ENCODE assay signal across 10 cellular contexts in the genomic region with DNA sequence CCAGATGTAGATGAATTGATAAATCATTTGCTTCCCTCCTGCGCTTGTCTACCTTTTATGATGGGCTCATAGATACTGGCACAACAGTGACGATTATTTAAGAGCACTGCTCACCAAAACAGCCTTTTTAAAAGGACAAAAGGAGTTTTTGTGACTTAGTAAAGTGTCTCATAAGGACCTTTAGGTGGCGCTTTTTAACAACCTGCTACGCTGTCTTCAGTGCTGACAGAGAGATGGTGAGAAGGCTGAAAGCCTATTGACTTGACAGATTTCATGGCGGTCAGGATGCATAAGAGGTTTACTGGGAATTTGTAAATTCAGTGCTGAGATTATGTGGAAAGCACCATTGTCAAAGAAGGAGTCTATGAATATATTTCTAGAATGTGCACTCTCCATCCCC.
DNase-seq lines count a peak whose midpoint lies in the region; ATAC-seq, FAIRE-seq and TF ChIP-seq lines count a peak whose summit lies in the region.
"Had no signal": no experiment of that assay in that cellular context is flagged by ENCODE, and none has a peak within 500 bp of the region (broad histone marks: within the 10 kb centered on the region; RNA-seq: fewer than 3 reads in every experiment).

No MANE protein-coding gene starts in this region.

- no CpG with 5 or more reads among the region's 5 CpGs for WGBS in IMR-90 (ENCODE audit: extremely low coverage in 2 of 2, insufficient read length in 1 of 2), 2 experiments
- 0% methylated on average over 5 of the region's 5 CpGs for WGBS in HepG2 (ENCODE audit: low lambda C conversion rate)

- no peak overlapping the region for H2AK5ac ChIP-seq in IMR-90 (ENCODE audit: low read depth, low read length)

- no peak overlapping the region for H2BK15ac ChIP-seq in IMR-90 (ENCODE audit: low read depth, low read length)

- DNase-seq in Daoy (ENCODE audit: low read depth) (peak; percentile 43), IMR-90 (peak; percentile 28), SK-N-DZ (ENCODE audit: low spot score) (peak; percentile 42), HepG2 (ENCODE audit: low spot score) (peak; percentile 29), hippocampal formation (lab: John Stamatoyannopoulos, UW) (no peak), cerebellum (ENCODE audit: low spot score) (no peak)
- DNase-seq in naive thymus-derived CD4-positive, alpha-beta T cell, result no peak
- DNase-seq: kidney glomerular epithelial cell had no signal

- no peak overlapping the region for H3K4me3 Mint-ChIP-seq in naive thymus-derived CD4-positive, alpha-beta T cell
- H3K4me3 Mint-ChIP-seq: IgD-negative memory B cell had no signal

- H4K5ac ChIP-seq in IMR-90 (ENCODE audit: low read depth, low read length), result no peak overlapping the region

- BruUV-seq in IMR-90 (replicated peaks; lab: Mats Ljungman, UMichigan) (no TSS peak), HepG2 (replicated peaks; lab: Mats Ljungman, UMichigan) (no TSS peak)

- no peaks in the 10 kb centered on the region for H3K4me1 Mint-ChIP-seq in naive thymus-derived CD4-positive, alpha-beta T cell
- H3K4me1 Mint-ChIP-seq: IgD-negative memory B cell had no signal

- H3K23ac ChIP-seq in IMR-90 (ENCODE audit: low read depth, low read length), result no peak overlapping the region

- no peak overlapping the region for H3K14ac ChIP-seq in IMR-90 (replicated peaks; ENCODE audit: low read depth, low read length)

- H3K4me2 ChIP-seq in IMR-90 (ENCODE audit: low read depth, low read length) (no peak overlapping the region), HepG2 (ENCODE audit: low read depth, low read length) (no peak overlapping the region)

- no peak overlapping the region for H3K56ac ChIP-seq in IMR-90 (ENCODE audit: extremely low read depth, insufficient read depth, low read length)

- H3K4me3 ChIP-seq in IMR-90 (ENCODE audit: insufficient read depth, low read depth, low read length) (no peak overlapping the region), HepG2 (replicated peaks in 1 of 3; ENCODE audit: insufficient read depth in 1 of 3, low read depth in 2 of 3, low read length in 3 of 3) (no peak overlapping the region)
- H3K4me3 ChIP-seq in naive thymus-derived CD4-positive, alpha-beta T cell (ENCODE audit: low read length), result no peak overlapping the region

- H3K79me2 ChIP-seq in HepG2 (ENCODE audit: insufficient read depth, low read length), result no peaks in the 10 kb centered on the region

- H3K36me3 ChIP-seq in IMR-90 (ENCODE audit: control insufficient read depth, insufficient read depth, low read length), result no peaks in the 10 kb centered on the region
- no peaks in the 10 kb centered on the region for H3K36me3 ChIP-seq in HepG2 (replicated peaks in 1 of 2; ENCODE audit: control insufficient read depth in 1 of 2, insufficient read depth in 2 of 2, low read length in 2 of 2)
- no peaks in the 10 kb centered on the region for H3K36me3 ChIP-seq in naive thymus-derived CD4-positive, alpha-beta T cell (ENCODE audit: control insufficient read depth in 2 of 3, insufficient read depth in 3 of 3, low read length in 3 of 3)

- H3K27ac Mint-ChIP-seq in naive thymus-derived CD4-positive, alpha-beta T cell, result no peak overlapping the region
- H3K27ac Mint-ChIP-seq: IgD-negative memory B cell had no signal

- H3K27ac ChIP-seq in IMR-90 (ENCODE audit: insufficient read depth, low read length) (no peak overlapping the region), HepG2 (ENCODE audit: extremely low read length, insufficient read depth, low read length) (no peak overlapping the region)
- H3K27ac ChIP-seq in naive thymus-derived CD4-positive, alpha-beta T cell (ENCODE audit: low read depth, low read length), result no peak overlapping the region

- peaks cover 1% of the 10 kb centered on the region; the same call in 1 of the 2 replicates for H3K27me3 ChIP-seq in IMR-90 (ENCODE audit: control insufficient read depth, insufficient read depth, low read length)
- H3K27me3 ChIP-seq in HepG2 (ENCODE audit: control insufficient read depth in 1 of 2, insufficient read depth in 2 of 2, low read length in 2 of 2), result peaks cover 0 to 5% of the 10 kb centered on the region in 2 experiments; a peak in 1 of 5 replicates
- no peaks in the 10 kb centered on the region for H3K27me3 ChIP-seq in naive thymus-derived CD4-positive, alpha-beta T cell (ENCODE audit: control insufficient read depth in 2 of 2, insufficient read depth in 2 of 2, low read length in 2 of 2)

- H4K8ac ChIP-seq in IMR-90 (ENCODE audit: low read depth in 2 of 2, low read length in 2 of 2), result no peak overlapping the region

- no peaks in the 10 kb centered on the region for H3K27me3 Mint-ChIP-seq in naive thymus-derived CD4-positive, alpha-beta T cell
- H3K27me3 Mint-ChIP-seq: IgD-negative memory B cell had no signal

- H3K4me1 ChIP-seq in IMR-90 (ENCODE audit: control insufficient read depth, insufficient read depth, low read length) (no peaks in the 10 kb centered on the region), HepG2 (ENCODE audit: insufficient read depth, low read length) (no peaks in the 10 kb centered on the region)
- H3K4me1 ChIP-seq in naive thymus-derived CD4-positive, alpha-beta T cell (ENCODE audit: control insufficient read depth in 2 of 2, insufficient read depth in 2 of 2, low read length in 2 of 2), result no peaks in the 10 kb centered on the region

- TF ChIP-seq POLR2A in IMR-90 (IDR thresholded peaks at IDR 0.05; ENCODE audit: low read depth, low read length) (no peak), HepG2 (IDR thresholded peaks at IDR 0.05; ENCODE audit: insufficient read depth in 1 of 2, low read depth in 2 of 2, low read length in 2 of 2) (no peak)

- intact Hi-C loops in IMR-90 (cut with micrococcal nuclease) (loop anchor here (10.0 kb wide), 1 partner anchor 165 kb away; no protein-coding TSS in a partner anchor), HepG2 (cut with micrococcal nuclease; ENCODE audit: unreplicated experiment) (loop anchor here (10.0 kb wide), 1 partner anchor 165 kb away; no protein-coding TSS in a partner anchor)
- intact Hi-C loops in naive thymus-derived CD4-positive, alpha-beta T cell (cut with micrococcal nuclease), result no loop called here

- CTCF ChIA-PET in IMR-90 (lab: Yijun Ruan, JAX), result no interaction called here
- CTCF ChIA-PET in HepG2 (lab: Yijun Ruan, JAX; ENCODE audit: low intra/inter-chr PET ratio, low total read pairs), result no interaction called here
- CTCF ChIA-PET in naive thymus-derived CD4-positive, alpha-beta T cell (lab: Charles Lee), result no interaction called here

- H3K9me3 ChIP-seq in IMR-90 (ENCODE audit: control insufficient read depth, insufficient read depth, low read length) (no peaks in the 10 kb centered on the region), HepG2 (ENCODE audit: low read length) (no peaks in the 10 kb centered on the region)
- no peaks in the 10 kb centered on the region for H3K9me3 ChIP-seq in naive thymus-derived CD4-positive, alpha-beta T cell (ENCODE audit: control insufficient read depth in 2 of 3, low read length in 3 of 3)

- POLR2A ChIA-PET in IMR-90 (lab: Charles Lee; ENCODE audit: unreplicated experiment) (no interaction called here), HepG2 (lab: Yijun Ruan, JAX) (no interaction called here)
- POLR2A ChIA-PET in naive thymus-derived CD4-positive, alpha-beta T cell (lab: Charles Lee), result no interaction called here

- TF ChIP-seq EP300 in HepG2 (IDR thresholded peaks at IDR 0.05; ENCODE audit: low read depth in 2 of 2, low read length in 2 of 2) (no peak), HepG2 (CRISPR knock-in tag; IDR thresholded peaks at IDR 0.05; ENCODE audit: borderline replicate concordance) (no peak)

- H4K91ac ChIP-seq in IMR-90 (ENCODE audit: insufficient read depth, low read depth, low read length), result no peak overlapping the region

- no peak overlapping the region for H3K4ac ChIP-seq in IMR-90 (ENCODE audit: low read depth, low read length)

- H2BK5ac ChIP-seq in IMR-90 (ENCODE audit: low read depth, low read length, poor library complexity, severe bottlenecking), result no peak overlapping the region

- no peaks in the 10 kb centered on the region for H3K79me1 ChIP-seq in IMR-90 (ENCODE audit: low read depth in 1 of 2, low read length in 2 of 2)

- dilution Hi-C loops in IMR-90 (cut with HindIII; ENCODE audit: low sequenced_read_pairs, unreplicated experiment), result no loop called here

- H2BK20ac ChIP-seq in IMR-90 (ENCODE audit: low read depth, low read length), result no peak overlapping the region

- no peak overlapping the region for H2AK9ac ChIP-seq in IMR-90 (replicated peaks; ENCODE audit: low read depth, low read length, poor library complexity)

- TF ChIP-seq RAD21 in IMR-90 (IDR thresholded peaks at IDR 0.05; ENCODE audit: low read length) (peak; percentile 51), HepG2 (CRISPR knock-in tag; IDR thresholded peaks at IDR 0.05) (no peak)

- TF ChIP-seq CTCF in IMR-90 (conservative IDR thresholded peaks at IDR 0.05; ENCODE audit: low read depth, low read length) (peak; percentile 43), HepG2 (CRISPR knock-in tag; IDR thresholded peaks at IDR 0.05) (peak; percentile 50)

- in situ Hi-C loops in IMR-90 (cut with MboI; ENCODE audit: low sequenced_read_pairs), result no loop called here
- in situ Hi-C loops in HepG2 (cut with HindIII; ENCODE audit: extremely low pct_ligation_motif_present, low pct_unique_long_range_greater_than_20kb), result no loop called here

- peak; percentile 26 for FAIRE-seq in HepG2 (lab: Jason Lieb, UNC)

- H2AFZ ChIP-seq in IMR-90 (replicated peaks; ENCODE audit: low read length, poor library complexity) (no peak overlapping the region), HepG2 (ENCODE audit: low read length) (no peak overlapping the region)

- H3K9ac ChIP-seq in IMR-90 (ENCODE audit: low read depth, low read length), result no peak overlapping the region
- no peak overlapping the region for H3K9ac ChIP-seq in HepG2 (ENCODE audit: insufficient read depth, low read depth, low read length)

- peak; percentile 49; the same call in 1 of the 2 replicates for ATAC-seq in IMR-90 (ENCODE audit: low read depth)
- ATAC-seq in HepG2, result peak; percentile 65
- no peak for ATAC-seq in naive thymus-derived CD4-positive, alpha-beta T cell
- no peak for ATAC-seq in GM19397 (IDR thresholded peaks at IDR 0.05; ENCODE audit: unreplicated experiment)

- H3K36me3 Mint-ChIP-seq in naive thymus-derived CD4-positive, alpha-beta T cell, result no peaks in the 10 kb centered on the region

- peaks cover 0 to 4% (median 0%) of the 10 kb centered on the region in 11 donors for H3K9me3 Mint-ChIP-seq in naive thymus-derived CD4-positive, alpha-beta T cell
- H3K9me3 Mint-ChIP-seq: IgD-negative memory B cell had no signal

- H3K9me1 ChIP-seq in IMR-90 (ENCODE audit: insufficient read depth, low read length), result no peaks in the 10 kb centered on the region

- H4K20me1 ChIP-seq in IMR-90 (ENCODE audit: insufficient read depth, low read length) (no peaks in the 10 kb centered on the region), HepG2 (ENCODE audit: insufficient read depth, low read length) (no peaks in the 10 kb centered on the region)

- no peak overlapping the region for H2BK120ac ChIP-seq in IMR-90 (ENCODE audit: low read depth, low read length)

- H3K18ac ChIP-seq in IMR-90 (ENCODE audit: low read depth, low read length), result no peak overlapping the region

TF ChIP-seq in HepG2, 621 proteins besides CTCF, POLR2A, EP300 and RAD21 (continues in another document):
- TF ChIP-seq KMT2A (CRISPR knock-in tag; IDR thresholded peaks at IDR 0.05) (no peak), ZNF230 (CRISPR knock-in tag; IDR thresholded peaks at IDR 0.05) (no peak)

Comparison
In these comparisons a context has a peak if more than half of its experiments do, and no peak if none do; other contexts are left out.
1. DNase-seq: peak in Daoy (single experiment), IMR-90 (single experiment), SK-N-DZ (single experiment) and HepG2 (single experiment); none in hippocampal formation (0 of 2), naive thymus-derived CD4-positive, alpha-beta T cell (0 of 9) and cerebellum (single experiment).
2. ATAC-seq: peak in IMR-90 (single experiment) and HepG2 (single experiment); none in naive thymus-derived CD4-positive, alpha-beta T cell (single experiment) and GM19397 (single experiment).
3. intact Hi-C loops: an anchor here in IMR-90 (10.0 kb wide) and HepG2 (10.0 kb wide); none called in naive thymus-derived CD4-positive, alpha-beta T cell.